Comparison of ENCODE assay signal across 8 cellular contexts in genomic region chr1:2311184-2312032, GRCh38.
A peak's percentile ranks its signal among the peaks of the same experiment; 100 is the strongest.
DNase-seq lines count a peak whose midpoint lies in the region; ATAC-seq and TF ChIP-seq lines count a peak whose summit lies in the region.

No MANE protein-coding gene starts in this region.

- intact Hi-C loops in psoas muscle (cut with DNase I): loop anchor here in 1 of 2 donors (5.0 kb wide), 1 partner anchor 114 kb away; no protein-coding TSS in a partner anchor

- peak; percentile 54 for TF ChIP-seq CTCF in fibroblast of villous mesenchyme (IDR thresholded peaks at IDR 0.05; ENCODE audit: insufficient read depth, low read depth, low read length)
- TF ChIP-seq CTCF in psoas muscle (IDR thresholded peaks at IDR 0.05): no peak

- peaks cover 0 to 29% of the 10 kb centered on the region in 2 donors for H3K36me3 ChIP-seq in psoas muscle (ENCODE audit: insufficient read depth in 1 of 2, low read depth in 1 of 2)

- WGBS in psoas muscle, 3 donors: 40 to 59% (median 47%) methylated on average over 14 to 21 of the region's 21 CpGs

- H3K27ac ChIP-seq in psoas muscle: peak overlapping the region; percentile 36

- peaks cover 0 to 8% (median 3%) of the 10 kb centered on the region in 3 donors for H3K27me3 ChIP-seq in psoas muscle (ENCODE audit: insufficient read depth in 3 of 3, low read length in 2 of 3)

- peak; percentile 3 for DNase-seq in NOMO-1 treated with DMSO at 0.1 percent for 48 hours (lab: John Stamatoyannopoulos, UW; ENCODE audit: unreplicated experiment)
- DNase-seq in NOMO-1 (lab: John Stamatoyannopoulos, UW; ENCODE audit: unreplicated experiment in 2 of 2): no peak
- peak; percentile 15 for DNase-seq in RPMI7951 (ENCODE audit: low read depth)
- DNase-seq in activated T-helper 9 cell treated with anti-CD3 and anti-CD28 coated beads, Interleukin-2, amount 50 U/mL, for 16 hours (ENCODE audit: low read depth): peak; percentile 40
- DNase-seq in fibroblast of villous mesenchyme (ENCODE audit: low read depth): peak; percentile 79
- peak; percentile 77 to 81 for DNase-seq in psoas muscle
- DNase-seq in middle frontal gyrus (ENCODE audit: extremely low spot score, low spot score): no peak

- peaks cover 16% of the 10 kb centered on the region for H3K4me1 ChIP-seq in psoas muscle

- no peak overlapping the region for H3K4me3 ChIP-seq in fibroblast of villous mesenchyme (ENCODE audit: low read depth, low read length)
- H3K4me3 ChIP-seq in psoas muscle: no peak overlapping the region

- H3K9me3 ChIP-seq in psoas muscle: no peaks in the 10 kb centered on the region

- ATAC-seq in psoas muscle (peak in 3 of 4 donors; percentile 22 to 50 (median 27)), GM19023 (IDR thresholded peaks at IDR 0.05; ENCODE audit: unreplicated experiment) (no peak)

Comparison
In these comparisons a context has a peak if more than half of its experiments do, and no peak if none do; other contexts are left out.
1. DNase-seq: peak in NOMO-1 treated with DMSO at 0.1 percent for 48 hours (single experiment), RPMI7951 (single experiment), activated T-helper 9 cell treated with anti-CD3 and anti-CD28 coated beads, Interleukin-2, amount 50 U/mL, for 16 hours (single experiment), fibroblast of villous mesenchyme (single experiment) and psoas muscle (2 of 2); none in NOMO-1 (0 of 2) and middle frontal gyrus (single experiment).